10 cellular contexts compared by ENCODE assay signal in genomic region chr12:111858778-111859177, GRCh38.
"Had no signal": no experiment of that assay in that cellular context is flagged by ENCODE, and none has a peak within 500 bp of the region (broad histone marks: within the 10 kb centered on the region; RNA-seq: fewer than 3 reads in every experiment).

No MANE protein-coding gene starts in this region.

- H3K4me2 ChIP-seq: GM23338, KMS-11 had no signal

- H3K27ac ChIP-seq: HL-60, KMS-11 had no signal

- H2AFZ ChIP-seq: GM23338 had no signal

- H3K9ac ChIP-seq: KMS-11 had no signal

- FAIRE-seq: H1, H54, HepG2 had no signal

- DNase-seq: H9, HCEC 1CT, Karpas-422, KBM-7 had no signal

- H3K4me3 ChIP-seq: GM23338 had no signal

- ATAC-seq: HepG2 had no signal
